1 cellular context compared by ENCODE assay signal in genomic region chr10:24952701-24953349, GRCh38.
TF ChIP-seq lines count a peak whose summit lies in the region.

No MANE protein-coding gene starts in this region.

TF ChIP-seq in GM12878, 131 proteins besides CTCF, POLR2A, EP300 and RAD21 (continued from another document):
- peak; percentile 92 for TF ChIP-seq SMARCA5 (IDR thresholded peaks at IDR 0.05)
- 0 out of 2 replicates have a peak, but pooled peaks have one; percentile 39 for TF ChIP-seq ZNF24 (IDR thresholded peaks at IDR 0.05)
- TF ChIP-seq EZH2 (IDR thresholded peaks at IDR 0.05; ENCODE audit: borderline replicate concordance, control insufficient read depth, low read depth, low read length), result no peak
- TF ChIP-seq EGR1 (IDR thresholded peaks at IDR 0.05; ENCODE audit: borderline replicate concordance in 1 of 2, low read depth in 2 of 2, low read length in 2 of 2), result peak in 1 of 2 experiments; percentile 16; a peak in 1 of 3 replicates
- TF ChIP-seq HDGF (IDR thresholded peaks at IDR 0.05), result peak; percentile 72
- TF ChIP-seq SMC3 (IDR thresholded peaks at IDR 0.05; ENCODE audit: borderline replicate concordance, low read length), result peak; percentile 33; the same call in 1 of the 2 replicates
- peak; percentile 51; the same call in 1 of the 2 replicates for TF ChIP-seq NR2F1 (conservative IDR thresholded peaks at IDR 0.05)
- TF ChIP-seq ZNF687 (IDR thresholded peaks at IDR 0.05), result peak; percentile 47
- TF ChIP-seq BHLHE40 (IDR thresholded peaks at IDR 0.05; ENCODE audit: borderline replicate concordance in 1 of 2, low read depth in 2 of 2, low read length in 1 of 2), result peak; percentile 61 to 90; a peak in 3 of 4 replicates
- TF ChIP-seq LARP7 (IDR thresholded peaks at IDR 0.05), result peak; percentile 72
- TF ChIP-seq MEF2A (IDR thresholded peaks at IDR 0.05; ENCODE audit: insufficient read depth, low read depth, low read length), result no peak
- peak; percentile 10; the same call in 1 of the 3 replicates for TF ChIP-seq POU2F2 (IDR thresholded peaks at IDR 0.05; ENCODE audit: borderline replicate concordance, low read depth, low read length)
- TF ChIP-seq MEF2B (IDR thresholded peaks at IDR 0.05; ENCODE audit: partially characterized antibody, poor library complexity, severe bottlenecking), result no peak
- TF ChIP-seq POLR2AphosphoS2 (IDR thresholded peaks at IDR 0.05; ENCODE audit: low read depth, low read length), result 0 out of 2 replicates have a peak, but pooled peaks have one; percentile 8
- TF ChIP-seq GATAD2B (conservative IDR thresholded peaks at IDR 0.05; ENCODE audit: low read depth), result peak; percentile 78
- TF ChIP-seq DPF2 (IDR thresholded peaks at IDR 0.05), result peak; percentile 40; the same call in 1 of the 2 replicates
TF ChIP-seq in GM12878: peak in this region for 18.
